Comparison of ENCODE assay signal across 8 cellular contexts in the genomic region with DNA sequence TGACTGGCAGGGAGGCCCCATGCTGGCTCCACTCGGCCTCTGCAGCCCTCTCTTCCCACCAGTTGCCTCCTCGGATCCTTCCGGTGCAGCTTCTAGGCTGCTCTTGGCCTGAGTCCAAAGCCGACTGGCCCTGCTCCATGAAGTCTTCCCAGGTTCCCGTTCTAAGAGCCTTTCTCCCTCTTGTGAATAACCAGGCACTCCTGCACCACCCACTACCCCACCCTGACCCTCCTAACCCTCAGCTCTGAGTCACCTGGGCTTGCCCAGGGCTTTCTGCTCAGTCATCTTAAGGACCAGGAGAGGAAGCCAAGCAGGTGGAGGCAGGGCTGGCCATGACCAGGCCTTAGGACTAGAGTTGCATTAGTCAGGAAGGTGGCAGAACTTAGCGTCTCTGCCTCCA. TPM values are rescaled to one million over a fixed set of nuclear protein-coding genes. Genes with fewer than 3 reads are reported as not detected.
DNase-seq lines count a peak whose midpoint lies in the region; ATAC-seq and TF ChIP-seq lines count a peak whose summit lies in the region.

No MANE protein-coding gene starts in this region.

- H3K36me3 ChIP-seq in A673 (ENCODE audit: insufficient read depth, low read length, poor library complexity, severe bottlenecking), result no peaks in the 10 kb centered on the region
- H3K36me3 ChIP-seq in MG63, result no peaks in the 10 kb centered on the region
- H3K36me3 ChIP-seq in effector memory CD4-positive, alpha-beta T cell (ENCODE audit: control insufficient read depth, insufficient read depth, low read length), result no peaks in the 10 kb centered on the region

- H3K9me3 ChIP-seq in A673 (ENCODE audit: low read depth, low read length, poor library complexity, severe bottlenecking) (no peaks in the 10 kb centered on the region), MG63 (no peaks in the 10 kb centered on the region)
- H3K9me3 ChIP-seq in effector memory CD4-positive, alpha-beta T cell (ENCODE audit: control insufficient read depth, low read length), result no peaks in the 10 kb centered on the region

- TF ChIP-seq CTCF in A673 (conservative IDR thresholded peaks at IDR 0.05; ENCODE audit: low read depth, low read length), result no peak

- no TSS peak for BruUV-seq in A673 (replicated peaks; lab: Mats Ljungman, UMichigan)

- peak; percentile 82 for ATAC-seq in left lobe of liver
- ATAC-seq in HG03039 (IDR thresholded peaks at IDR 0.05; ENCODE audit: unreplicated experiment), result no peak
- no peak for ATAC-seq in GM19351 (IDR thresholded peaks at IDR 0.05; ENCODE audit: unreplicated experiment)

- H3K27ac ChIP-seq in A673 (ENCODE audit: low read depth, low read length, poor library complexity, severe bottlenecking), result no peak overlapping the region
- H3K27ac ChIP-seq in effector memory CD4-positive, alpha-beta T cell (ENCODE audit: insufficient read depth, low read length, poor library complexity, severe bottlenecking), result no peak overlapping the region

- CTCF ChIA-PET in A673 (lab: Charles Lee), result no interaction called here

- H3K27me3 ChIP-seq in A673 (replicated peaks; ENCODE audit: insufficient read depth, low read depth, low read length, poor library complexity), result no peaks in the 10 kb centered on the region
- H3K27me3 ChIP-seq in MG63, result no peaks in the 10 kb centered on the region
- no peaks in the 10 kb centered on the region for H3K27me3 ChIP-seq in effector memory CD4-positive, alpha-beta T cell (replicated peaks; ENCODE audit: control insufficient read depth, insufficient read depth, low read length, poor library complexity, severe bottlenecking)

- H3K4me3 ChIP-seq in A673 (ENCODE audit: low read depth, low read length, poor library complexity, severe bottlenecking) (no peak overlapping the region), MG63 (no peak overlapping the region)
- no peak overlapping the region for H3K4me3 ChIP-seq in effector memory CD4-positive, alpha-beta T cell (ENCODE audit: insufficient read depth, low read depth, low read length, poor library complexity, severe bottlenecking)

- intact Hi-C loops in A673 (cut with micrococcal nuclease; ENCODE audit: unreplicated experiment), result no loop called here

- peak; percentile 81 for DNase-seq in A673 (ENCODE audit: low spot score)
- peak; percentile 99 for DNase-seq in MG63
- DNase-seq in amniotic stem cell (lab: John Stamatoyannopoulos, UW), result peak; percentile 9
- peak; percentile 82 for DNase-seq in left lobe of liver (ENCODE audit: low spot score)
- no peak for DNase-seq in stimulated activated CD4-positive, alpha-beta T cell treated with anti-CD3 and anti-CD28 coated beads, Interleukin-4, amount 100 ng/mL, for 4 hours
- DNase-seq in effector memory CD4-positive, alpha-beta T cell, result no peak

- POLR2A ChIA-PET in A673 (lab: Charles Lee; ENCODE audit: low non-redundant PET), result no interaction called here

- H3K4me1 ChIP-seq in A673 (ENCODE audit: insufficient read depth, low read length, poor library complexity, severe bottlenecking), result peaks cover 8% of the 10 kb centered on the region
- no peaks in the 10 kb centered on the region for H3K4me1 ChIP-seq in effector memory CD4-positive, alpha-beta T cell (ENCODE audit: control insufficient read depth, insufficient read depth, low read length, poor library complexity, severe bottlenecking)

RNA-seq across cellular contexts. Expression of a gene that starts 28.1 kb away (rescaled TPM):
- total RNA-seq in A673 (2021), result 396 and 438 TPM in 2 replicates
- total RNA-seq in MG63 (2014; rRNA removed; shearing (Covaris generic); ENCODE audit: low replicate concordance), result 344 and 476 TPM in 2 replicates
- 205 TPM for total RNA-seq in left lobe of liver

RNA-seq across cellular contexts. Expression of a gene that starts 37.6 kb away (rescaled TPM):
- 157 and 158 TPM in 2 replicates for total RNA-seq in A673 (2021)
- total RNA-seq in MG63 (2014; rRNA removed; shearing (Covaris generic); ENCODE audit: low replicate concordance), result 116 and 146 TPM in 2 replicates
- total RNA-seq in left lobe of liver, result 114 TPM

RNA-seq across cellular contexts. Expression of a gene that starts 50.9 kb away (rescaled TPM):
- total RNA-seq in A673 (2021) (46.2 and 49.8 TPM in 2 replicates), left lobe of liver (8.5 TPM)
- 64.0 and 107 TPM in 2 replicates for total RNA-seq in MG63 (2014; rRNA removed; shearing (Covaris generic); ENCODE audit: low replicate concordance)

Comparison
In these comparisons a context has a peak if more than half of its experiments do, and no peak if none do; other contexts are left out.
1. DNase-seq: peak in A673 (single experiment), MG63 (single experiment), amniotic stem cell (single experiment) and left lobe of liver (single experiment); none in stimulated activated CD4-positive, alpha-beta T cell treated with anti-CD3 and anti-CD28 coated beads, Interleukin-4, amount 100 ng/mL, for 4 hours (0 of 2) and effector memory CD4-positive, alpha-beta T cell (0 of 3).